19 cellular contexts compared by ENCODE assay signal in the genomic region with DNA sequence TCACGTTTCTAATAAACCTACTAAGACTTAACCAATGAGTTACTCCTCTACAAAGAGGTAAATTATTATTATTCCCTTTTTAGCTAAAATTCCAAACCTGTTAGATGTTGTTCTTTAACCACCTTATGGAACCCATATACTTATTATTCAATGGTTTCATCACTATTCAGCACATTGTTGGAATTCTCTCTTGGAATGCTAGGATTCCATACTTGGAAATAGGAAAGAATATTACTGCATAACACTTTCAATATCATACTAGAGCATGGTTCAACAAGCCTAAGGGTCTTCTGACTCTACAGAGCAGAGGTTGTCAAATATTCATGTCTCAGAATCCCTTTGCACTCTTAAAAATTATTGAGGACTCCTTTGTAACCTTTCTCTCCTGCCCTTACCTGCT.
"Had no signal": no experiment of that assay in that cellular context is flagged by ENCODE, and none has a peak within 500 bp of the region (broad histone marks: within the 10 kb centered on the region; RNA-seq: fewer than 3 reads in every experiment).

No MANE protein-coding gene starts in this region.

- H3K27me3 Mint-ChIP-seq: activated CD4-positive, alpha-beta memory T cell treated with anti-CD3 and anti-CD28 coated beads for 36 hours; activated CD4-positive, alpha-beta T cell treated with anti-CD3 and anti-CD28 coated beads for 36 hours; activated naive CD8-positive, alpha-beta T cell treated with anti-CD3 and anti-CD28 coated beads for 36 hours; activated T-cell treated with anti-CD3 and anti-CD28 coated beads, Interleukin-2, amount 50 U/mL, for 24 hours; naive thymus-derived CD8-positive, alpha-beta T cell had no signal

- H3K4me1 ChIP-seq: gastroesophageal sphincter, transverse colon had no signal

- H3K4me1 Mint-ChIP-seq: activated CD4-positive, alpha-beta T cell treated with anti-CD3 and anti-CD28 coated beads for 36 hours; activated naive CD8-positive, alpha-beta T cell treated with anti-CD3 and anti-CD28 coated beads for 36 hours had no signal

- ATAC-seq: activated CD4-positive, alpha-beta T cell treated with anti-CD3 and anti-CD28 coated beads for 36 hours; gastroesophageal sphincter; left lobe of liver; naive thymus-derived CD8-positive, alpha-beta T cell had no signal

- H3K27ac ChIP-seq: gastroesophageal sphincter, hepatocyte, neutrophil, transverse colon, VCaP had no signal

- H3K9me3 ChIP-seq: gastroesophageal sphincter, neutrophil, SK-N-SH, transverse colon had no signal

- H3K4me3 ChIP-seq: gastroesophageal sphincter, hepatocyte, transverse colon had no signal

- H3K9me3 Mint-ChIP-seq: activated CD4-positive, alpha-beta memory T cell treated with anti-CD3 and anti-CD28 coated beads for 36 hours; activated naive CD8-positive, alpha-beta T cell treated with anti-CD3 and anti-CD28 coated beads for 36 hours; activated T-cell treated with anti-CD3 and anti-CD28 coated beads, Interleukin-2, amount 50 U/mL, for 24 hours; naive thymus-derived CD8-positive, alpha-beta T cell had no signal

- H3K27ac Mint-ChIP-seq: activated CD4-positive, alpha-beta memory T cell treated with anti-CD3 and anti-CD28 coated beads for 36 hours; activated CD4-positive, alpha-beta T cell treated with anti-CD3 and anti-CD28 coated beads for 36 hours; activated naive CD8-positive, alpha-beta T cell treated with anti-CD3 and anti-CD28 coated beads for 36 hours had no signal

- H3K4me3 Mint-ChIP-seq: activated CD4-positive, alpha-beta memory T cell treated with anti-CD3 and anti-CD28 coated beads for 36 hours; activated CD4-positive, alpha-beta T cell treated with anti-CD3 and anti-CD28 coated beads for 36 hours; activated naive CD8-positive, alpha-beta T cell treated with anti-CD3 and anti-CD28 coated beads for 36 hours; activated T-cell treated with anti-CD3 and anti-CD28 coated beads, Interleukin-2, amount 50 U/mL, for 24 hours had no signal

- H3K27me3 ChIP-seq: gastroesophageal sphincter, hepatocyte, neutrophil, transverse colon had no signal

- DNase-seq: activated CD4-positive, alpha-beta memory T cell treated with anti-CD3 and anti-CD28 coated beads for 36 hours; activated CD4-positive, alpha-beta T cell treated with anti-CD3 and anti-CD28 coated beads for 36 hours; activated gamma-delta T cell; activated naive CD8-positive, alpha-beta T cell treated with anti-CD3 and anti-CD28 coated beads for 36 hours; activated T-cell treated with anti-CD3 and anti-CD28 coated beads, Interleukin-2, amount 50 U/mL, for 24 hours; cerebellar nuclear complex; naive thymus-derived CD8-positive, alpha-beta T cell; SK-N-SH; stimulated activated CD4-positive, alpha-beta T cell treated with anti-CD3 and anti-CD28 coated beads, Interleukin-15, amount 100 ng/mL, for 24 hours; stimulated activated CD4-positive, alpha-beta T cell treated with anti-CD3 and anti-CD28 coated beads, Interleukin-4, amount 100 ng/mL, for 1 hour; stimulated activated naive CD4-positive, alpha-beta T cell; substantia nigra; T-helper 1 cell; transverse colon had no signal
